In the genomic region with DNA sequence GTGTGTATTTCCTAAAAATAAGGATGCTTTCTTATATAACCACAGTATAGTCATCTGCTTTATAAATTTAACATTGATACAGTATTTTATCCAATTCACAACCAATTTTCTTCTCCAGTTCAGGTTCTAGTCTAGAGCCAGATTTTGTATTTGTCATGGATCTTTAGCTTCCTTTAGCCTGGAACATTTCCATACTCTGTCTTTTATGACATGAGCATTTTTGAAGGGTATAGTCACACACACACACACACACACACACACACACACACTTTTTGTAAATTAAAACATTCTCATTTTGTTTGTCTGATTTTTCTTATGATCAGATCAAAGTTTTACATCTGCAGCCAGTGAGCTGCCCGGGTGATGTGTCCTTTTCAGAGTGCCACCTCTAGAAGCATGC, we compare ENCODE assay signal across 23 cellular contexts. TPM values are rescaled to one million over a fixed set of nuclear protein-coding genes. Genes with fewer than 3 reads are reported as not detected.
"Had no signal": no experiment of that assay in that cellular context is flagged by ENCODE, and none has a peak within 500 bp of the region (broad histone marks: within the 10 kb centered on the region; RNA-seq: fewer than 3 reads in every experiment).

No MANE protein-coding gene starts in this region.

- H3K27ac ChIP-seq: colonic mucosa, neural progenitor cell, tibial artery had no signal

- H3K4me3 Mint-ChIP-seq: activated naive CD8-positive, alpha-beta T cell treated with anti-CD3 and anti-CD28 coated beads for 36 hours; activated T-helper 1 cell treated with anti-CD3 and anti-CD28 coated beads, Interleukin-12 subunit alpha, Interleukin-12 subunit beta, Interleukin-2, Interleukin-4 antibody, amounts not matched to agents 30 ng/mL and 10 ng/mL and 1 ng/mL, durations not matched to agents 14 hours and 24 hours and 36 hours; naive thymus-derived CD4-positive, alpha-beta T cell; neural progenitor cell had no signal

- DNase-seq: activated CD4-positive, alpha-beta T cell treated with anti-CD3 and anti-CD28 coated beads for 1 hour; activated CD4-positive, alpha-beta T cell treated with anti-CD3 and anti-CD28 coated beads, Interleukin-2, amount 50 U/mL, for 4 hours; activated gamma-delta T cell treated with Interleukin-2 at 50 U/mL for 16 hours; activated naive CD8-positive, alpha-beta T cell treated with anti-CD3 and anti-CD28 coated beads for 36 hours; amniotic stem cell; central memory CD4-positive, alpha-beta T cell; colonic mucosa; foreskin melanocyte; glutamatergic neuron; hippocampal formation; left cardiac atrium; mesenchymal stem cell; naive thymus-derived CD4-positive, alpha-beta T cell; stimulated activated naive CD4-positive, alpha-beta T cell; substantia nigra; T1000; tibial artery had no signal

- H3K9me3 Mint-ChIP-seq: activated naive CD8-positive, alpha-beta T cell treated with anti-CD3 and anti-CD28 coated beads for 36 hours; activated T-helper 1 cell treated with anti-CD3 and anti-CD28 coated beads, Interleukin-12 subunit alpha, Interleukin-12 subunit beta, Interleukin-2, Interleukin-4 antibody, amounts not matched to agents 30 ng/mL and 10 ng/mL and 1 ng/mL, durations not matched to agents 14 hours and 24 hours and 36 hours; brain; naive thymus-derived CD4-positive, alpha-beta T cell; neural progenitor cell had no signal

- ATAC-seq: left cardiac atrium; naive thymus-derived CD4-positive, alpha-beta T cell; sciatic nerve had no signal

- H3K9me3 ChIP-seq: colonic mucosa, tibial artery had no signal

- H3K4me2 ChIP-seq: neural progenitor cell had no signal

- H3K27me3 ChIP-seq: colonic mucosa, neural progenitor cell, tibial artery had no signal

- H3K36me3 ChIP-seq: colonic mucosa had no signal

- H2AFZ ChIP-seq: neural progenitor cell had no signal

- H3K4me1 ChIP-seq: tibial artery had no signal

- H3K4me3 ChIP-seq: colonic mucosa, neural progenitor cell, tibial artery had no signal

- FAIRE-seq: islet of Langerhans, urothelium cell line had no signal

- H3K9ac ChIP-seq: neural progenitor cell had no signal

- H3K27ac Mint-ChIP-seq: activated naive CD8-positive, alpha-beta T cell treated with anti-CD3 and anti-CD28 coated beads for 36 hours; activated T-helper 1 cell treated with anti-CD3 and anti-CD28 coated beads, Interleukin-12 subunit alpha, Interleukin-12 subunit beta, Interleukin-2, Interleukin-4 antibody, amounts not matched to agents 30 ng/mL and 10 ng/mL and 1 ng/mL, durations not matched to agents 14 hours and 24 hours and 36 hours; naive thymus-derived CD4-positive, alpha-beta T cell; neural progenitor cell had no signal

- H3K27me3 Mint-ChIP-seq: activated naive CD8-positive, alpha-beta T cell treated with anti-CD3 and anti-CD28 coated beads for 36 hours; brain; naive thymus-derived CD4-positive, alpha-beta T cell had no signal

RNA-seq across cellular contexts. Expression of a gene that starts 31.8 kb away (rescaled TPM):
- polyA plus RNA-seq: naive thymus-derived CD4-positive, alpha-beta T cell had no signal
